In genomic region chr1:150508982-150509381, GRCh38 we compare ENCODE assay signal across 18 cellular contexts. TPM values are rescaled to one million over a fixed set of nuclear protein-coding genes. Genes with fewer than 3 reads are reported as not detected.
DNase-seq lines count a peak whose midpoint lies in the region; ATAC-seq lines count a peak whose summit lies in the region.
"Had no signal": no experiment of that assay in that cellular context is flagged by ENCODE, and none has a peak within 500 bp of the region (broad histone marks: within the 10 kb centered on the region; RNA-seq: fewer than 3 reads in every experiment).

No MANE protein-coding gene starts in this region.

- no peaks in the 10 kb centered on the region for H3K27me3 ChIP-seq in adipocyte (replicated peaks; ENCODE audit: control insufficient read depth, insufficient read depth, low read length)
- no peaks in the 10 kb centered on the region for H3K27me3 ChIP-seq in right cardiac atrium (ENCODE audit: control insufficient read depth, insufficient read depth)
- H3K27me3 ChIP-seq: Peyer's patch had no signal

- CTCF ChIA-PET in activated CD4-positive, alpha-beta T cell treated with anti-CD3 and anti-CD28 coated beads for 36 hours (lab: Charles Lee): interaction anchor here (1.2 kb wide), 1 partner anchor 253 kb away, joined by 6 read pairs; no protein-coding TSS in a partner anchor

- no peaks in the 10 kb centered on the region for H3K9me3 Mint-ChIP-seq in stimulated activated effector memory CD8-positive, alpha-beta T cell treated with anti-CD3 and anti-CD28 coated beads, Interleukin-12 subunit alpha, Interleukin-12 subunit beta, amount 100 ng/mL, for 72 hours
- no peaks in the 10 kb centered on the region for H3K9me3 Mint-ChIP-seq in activated CD4-positive, alpha-beta T cell treated with anti-CD3 and anti-CD28 coated beads for 36 hours (ENCODE audit: low read depth)
- H3K9me3 Mint-ChIP-seq: central memory CD8-positive, alpha-beta T cell had no signal

- H3K9ac ChIP-seq in adipocyte (ENCODE audit: low read length): peak overlapping the region; percentile 86

- no peaks in the 10 kb centered on the region for H3K27me3 Mint-ChIP-seq in activated CD4-positive, alpha-beta T cell treated with anti-CD3 and anti-CD28 coated beads for 36 hours
- H3K27me3 Mint-ChIP-seq: central memory CD8-positive, alpha-beta T cell; progenitor cell of endocrine pancreas had no signal

- peaks cover 55% of the 10 kb centered on the region for H3K36me3 ChIP-seq in adipocyte (ENCODE audit: control insufficient read depth, insufficient read depth, low read length, severe bottlenecking)

- H3K9me3 ChIP-seq in adipocyte (ENCODE audit: control insufficient read depth, low read length) (no peaks in the 10 kb centered on the region), right cardiac atrium (ENCODE audit: control insufficient read depth, low read length) (no peaks in the 10 kb centered on the region)
- H3K9me3 ChIP-seq: Peyer's patch had no signal

- peaks cover 13% of the 10 kb centered on the region for H3K4me1 Mint-ChIP-seq in stimulated activated effector memory CD8-positive, alpha-beta T cell treated with anti-CD3 and anti-CD28 coated beads, Interleukin-12 subunit alpha, Interleukin-12 subunit beta, amount 100 ng/mL, for 72 hours
- no peaks in the 10 kb centered on the region for H3K4me1 Mint-ChIP-seq in activated CD4-positive, alpha-beta T cell treated with anti-CD3 and anti-CD28 coated beads for 36 hours

- no peak overlapping the region for H3K27ac ChIP-seq in right cardiac atrium (ENCODE audit: low read length)

- 59% methylated on average over 4 of the region's 4 CpGs for WGBS in right cardiac atrium

- intact Hi-C loops in right cardiac atrium (cut with DNase I): no loop called here
- intact Hi-C loops in activated CD4-positive, alpha-beta T cell treated with anti-CD3 and anti-CD28 coated beads for 36 hours (cut with DNase I, micrococcal nuclease): no loop called here

- H3K4me3 Mint-ChIP-seq in stimulated activated effector memory CD8-positive, alpha-beta T cell treated with anti-CD3 and anti-CD28 coated beads, Interleukin-12 subunit alpha, Interleukin-12 subunit beta, amount 100 ng/mL, for 72 hours: no peak overlapping the region
- H3K4me3 Mint-ChIP-seq in activated CD4-positive, alpha-beta T cell treated with anti-CD3 and anti-CD28 coated beads for 36 hours: no peak overlapping the region
- H3K4me3 Mint-ChIP-seq: central memory CD8-positive, alpha-beta T cell had no signal

- H3K36me3 Mint-ChIP-seq in stimulated activated effector memory CD8-positive, alpha-beta T cell treated with anti-CD3 and anti-CD28 coated beads, Interleukin-12 subunit alpha, Interleukin-12 subunit beta, amount 100 ng/mL, for 72 hours: peaks cover 28% of the 10 kb centered on the region
- H3K36me3 Mint-ChIP-seq in activated CD4-positive, alpha-beta T cell treated with anti-CD3 and anti-CD28 coated beads for 36 hours (ENCODE audit: low read depth): peaks cover 17% of the 10 kb centered on the region

- peak overlapping the region; percentile 79 for H3K4me3 ChIP-seq in adipocyte (ENCODE audit: low read length)
- H3K4me3 ChIP-seq in right cardiac atrium (ENCODE audit: low read length): peak overlapping the region; percentile 32

- ATAC-seq in right cardiac atrium: peak in 1 of 2 donors; percentile 3
- ATAC-seq in stimulated activated effector memory CD8-positive, alpha-beta T cell treated with anti-CD3 and anti-CD28 coated beads, Interleukin-12 subunit alpha, Interleukin-12 subunit beta, amount 100 ng/mL, for 72 hours: no peak
- ATAC-seq in HG02852 (IDR thresholded peaks at IDR 0.05; ENCODE audit: unreplicated experiment): no peak
- ATAC-seq in activated CD4-positive, alpha-beta T cell treated with anti-CD3 and anti-CD28 coated beads for 36 hours: no peak

- H3K27ac Mint-ChIP-seq in stimulated activated effector memory CD8-positive, alpha-beta T cell treated with anti-CD3 and anti-CD28 coated beads, Interleukin-12 subunit alpha, Interleukin-12 subunit beta, amount 100 ng/mL, for 72 hours: peak overlapping the region; percentile 86
- no peak overlapping the region for H3K27ac Mint-ChIP-seq in activated CD4-positive, alpha-beta T cell treated with anti-CD3 and anti-CD28 coated beads for 36 hours
- H3K27ac Mint-ChIP-seq: progenitor cell of endocrine pancreas had no signal

- POLR2A ChIA-PET in activated CD4-positive, alpha-beta T cell treated with anti-CD3 and anti-CD28 coated beads for 36 hours (lab: Charles Lee): no interaction called here

- DNase-seq in GM03348 (ENCODE audit: low spot score): peak; percentile 64
- DNase-seq in adipocyte (ENCODE audit: low read depth): no peak
- DNase-seq in right cardiac atrium: no peak
- no peak for DNase-seq in stimulated activated effector memory CD8-positive, alpha-beta T cell treated with anti-CD3 and anti-CD28 coated beads, Interleukin-12 subunit alpha, Interleukin-12 subunit beta, amount 100 ng/mL, for 72 hours (ENCODE audit: low spot score in 2 of 2)
- no peak for DNase-seq in SK-N-DZ (ENCODE audit: low spot score)
- DNase-seq in activated CD4-positive, alpha-beta T cell treated with anti-CD3 and anti-CD28 coated beads for 36 hours: no peak
- DNase-seq in A172 (ENCODE audit: low spot score): no peak
- DNase-seq: activated naive CD4-positive, alpha-beta T cell; midbrain; NCI-H524; Peyer's patch; stimulated activated CD4-positive, alpha-beta T cell treated with anti-CD3 and anti-CD28 coated beads, Interleukin-4, amount 100 ng/mL, for 24 hours; stimulated activated naive CD4-positive, alpha-beta T cell; T-helper 9 cell had no signal

- H3K4me1 ChIP-seq in adipocyte (ENCODE audit: control insufficient read depth, insufficient read depth, low read length) (peaks cover 23% of the 10 kb centered on the region), right cardiac atrium (ENCODE audit: control insufficient read depth, insufficient read depth, low read length) (peaks cover 3% of the 10 kb centered on the region)

RNA-seq across cellular contexts. Expression of gene ECM1, which starts 1.1 kb away (rescaled TPM):
- total RNA-seq in right cardiac atrium: 10 to 100 TPM; 25.5 to 46.8 (median 34.8) TPM
- polyA plus RNA-seq in right cardiac atrium: 24.1 TPM
- 1.2 and 1.3 TPM in 2 replicates for polyA plus RNA-seq in SK-N-DZ (2014; cell fraction: cytosol; rRNA removed)
- 8.0 and 10.6 TPM in 2 replicates for polyA plus RNA-seq in SK-N-DZ (2014; cell fraction: nucleus; rRNA removed)
- total RNA-seq in activated CD4-positive, alpha-beta T cell treated with anti-CD3 and anti-CD28 coated beads for 36 hours: 1 to 10 TPM in 1 of 2 experiments, under 1 TPM in 1; 0.96 to 1.2 TPM
- total RNA-seq in A172 (2014; rRNA removed; shearing (Covaris generic)): 101 and 135 TPM in 2 replicates

RNA-seq across cellular contexts. Expression of gene FALEC, which starts 6.6 kb away (rescaled TPM):
- under 1 TPM in 2 of 4 donors, not detected in 2; 0.60 to 0.70 TPM for total RNA-seq in right cardiac atrium
- polyA plus RNA-seq in right cardiac atrium: not detected
- 0.58 and 0.60 TPM in 2 replicates for polyA plus RNA-seq in SK-N-DZ (2014; cell fraction: cytosol; rRNA removed)
- not detected in 2 replicates for polyA plus RNA-seq in SK-N-DZ (2014; cell fraction: nucleus; rRNA removed)
- under 1 TPM in 1 of 2 experiments, not detected in 1; 0.34 TPM for total RNA-seq in activated CD4-positive, alpha-beta T cell treated with anti-CD3 and anti-CD28 coated beads for 36 hours
- 0.55 TPM in 1 of 2 replicates, not detected in the other for total RNA-seq in A172 (2014; rRNA removed; shearing (Covaris generic))
- total RNA-seq: epithelial cell of proximal tubule, Peyer's patch had no signal

RNA-seq across cellular contexts. Expression of gene TARS2, which starts 21.8 kb away (rescaled TPM):
- total RNA-seq in right cardiac atrium: 10 to 100 TPM; 15.1 to 23.2 (median 22.1) TPM
- 20.0 TPM for polyA plus RNA-seq in right cardiac atrium
- 42.0 and 57.9 TPM in 2 replicates for polyA plus RNA-seq in SK-N-DZ (2014; cell fraction: cytosol; rRNA removed)
- 30.7 and 38.4 TPM in 2 replicates for polyA plus RNA-seq in SK-N-DZ (2014; cell fraction: nucleus; rRNA removed)
- 10 to 100 TPM; 43.8 to 58.6 TPM for total RNA-seq in activated CD4-positive, alpha-beta T cell treated with anti-CD3 and anti-CD28 coated beads for 36 hours
- 30.0 and 32.1 TPM in 2 replicates for total RNA-seq in A172 (2014; rRNA removed; shearing (Covaris generic))

RNA-seq across cellular contexts. Expression of gene ADAMTSL4, which starts 40.2 kb away (rescaled TPM):
- total RNA-seq in right cardiac atrium: 10 to 100 TPM; 22.6 to 57.0 (median 37.2) TPM
- 26.3 TPM for polyA plus RNA-seq in right cardiac atrium
- polyA plus RNA-seq in SK-N-DZ (2014; cell fraction: cytosol; rRNA removed): 0.48 and 1.3 TPM in 2 replicates
- 2.5 and 6.9 TPM in 2 replicates for polyA plus RNA-seq in SK-N-DZ (2014; cell fraction: nucleus; rRNA removed)
- total RNA-seq in activated CD4-positive, alpha-beta T cell treated with anti-CD3 and anti-CD28 coated beads for 36 hours: under 1 TPM; 0.28 to 0.59 TPM
- total RNA-seq in A172 (2014; rRNA removed; shearing (Covaris generic)): 0.38 and 2.3 TPM in 2 replicates

Comparison
In these comparisons a context has a peak if more than half of its experiments do, and no peak if none do; other contexts are left out.
1. RNA of gene ECM1, which starts 1.1 kb away (total RNA-seq): 101 to 135 TPM in A172 and 25.5 to 46.8 TPM in right cardiac atrium; 0.96 to 1.2 TPM in activated CD4-positive, alpha-beta T cell treated with anti-CD3 and anti-CD28 coated beads for 36 hours; every median in the first group is over 10 times any median in the second.